ENCODE assay signal across 18 cellular contexts in the genomic region with DNA sequence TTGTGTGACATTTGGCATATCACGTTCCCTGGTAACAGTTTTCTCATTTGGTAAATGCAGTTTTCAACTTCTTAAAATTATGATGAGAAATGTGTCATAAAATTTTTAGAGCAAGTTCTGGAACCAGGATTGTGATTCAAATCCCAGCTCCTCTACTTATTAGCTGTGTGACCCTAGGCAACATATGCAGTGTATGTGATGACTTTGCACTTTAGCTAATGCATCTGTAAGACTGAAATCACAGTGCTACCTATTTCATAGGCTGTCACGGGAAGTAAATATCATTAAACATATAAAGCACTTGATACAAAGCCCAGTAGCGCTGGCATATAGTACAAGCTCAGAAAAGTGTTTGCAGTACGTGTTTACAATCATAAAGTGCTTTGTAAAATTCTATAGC.
A peak's percentile ranks its signal among the peaks of the same experiment; 100 is the strongest.
DNase-seq lines count a peak whose midpoint lies in the region; TF ChIP-seq lines count a peak whose summit lies in the region.
"Had no signal": no experiment of that assay in that cellular context is flagged by ENCODE, and none has a peak within 500 bp of the region (broad histone marks: within the 10 kb centered on the region; RNA-seq: fewer than 3 reads in every experiment).

No MANE protein-coding gene starts in this region.

- H3K4me1 Mint-ChIP-seq in chondrocyte (ENCODE audit: low read depth): no peaks in the 10 kb centered on the region
- H3K4me1 Mint-ChIP-seq: B cell; CD4-positive, CD25-positive, alpha-beta regulatory T cell had no signal

- H3K36me3 Mint-ChIP-seq in chondrocyte (ENCODE audit: low read depth): no peaks in the 10 kb centered on the region
- H3K36me3 Mint-ChIP-seq: CD4-positive, CD25-positive, alpha-beta regulatory T cell; CD8-positive, alpha-beta T cell had no signal

- H3K27me3 Mint-ChIP-seq in chondrocyte (ENCODE audit: low read depth): peaks cover 5% of the 10 kb centered on the region
- H3K27me3 Mint-ChIP-seq: B cell; CD4-positive, CD25-positive, alpha-beta regulatory T cell had no signal

- no peak for TF ChIP-seq CTCF in LNCaP clone FGC (IDR thresholded peaks at IDR 0.05; ENCODE audit: control insufficient read depth, extremely low read depth, insufficient read depth)
- no peak for TF ChIP-seq CTCF in chondrocyte (IDR thresholded peaks at IDR 0.05)

- H3K27ac Mint-ChIP-seq in chondrocyte (ENCODE audit: unreplicated experiment): no peak overlapping the region
- H3K27ac Mint-ChIP-seq: B cell; CD4-positive, CD25-positive, alpha-beta regulatory T cell; CD8-positive, alpha-beta T cell had no signal

- no peaks in the 10 kb centered on the region for H3K9me3 ChIP-seq in endocrine pancreas (ENCODE audit: control insufficient read depth, low read length)
- H3K9me3 ChIP-seq: BLaER1, Caco-2 had no signal

- H3K36me3 ChIP-seq in endocrine pancreas (ENCODE audit: control insufficient read depth, insufficient read depth, low read length): no peaks in the 10 kb centered on the region
- H3K36me3 ChIP-seq: BLaER1 had no signal

- H3K9me3 Mint-ChIP-seq in chondrocyte (ENCODE audit: low read depth): no peaks in the 10 kb centered on the region

- no peak overlapping the region for H3K4me3 Mint-ChIP-seq in chondrocyte (ENCODE audit: unreplicated experiment)
- H3K4me3 Mint-ChIP-seq: B cell; CD4-positive, CD25-positive, alpha-beta regulatory T cell; CD8-positive, alpha-beta T cell had no signal

- H3K27me3 ChIP-seq in endocrine pancreas (ENCODE audit: control insufficient read depth, insufficient read depth, low read length): no peaks in the 10 kb centered on the region
- H3K27me3 ChIP-seq: BLaER1 had no signal

- DNase-seq in DMS153 (lab: John Stamatoyannopoulos, UW) (peak; percentile 28), LNCaP clone FGC (ENCODE audit: low read depth) (peak; percentile 79), NCI-H748 treated with DMSO at 0.1 percent for 48 hours (lab: John Stamatoyannopoulos, UW) (peak; percentile 33), GM19238 (ENCODE audit: insufficient read length, low spot score) (no peak), chondrocyte (ENCODE audit: low spot score) (no peak), GM19240 (ENCODE audit: insufficient read length, low spot score) (no peak)
- no peak for DNase-seq in activated effector memory CD4-positive, alpha-beta T cell treated with anti-CD3 and anti-CD28 coated beads, Interleukin-2, amount 50 U/mL, for 16 hours
- DNase-seq: Caco-2; CD4-positive, CD25-positive, alpha-beta regulatory T cell; CD8-positive, alpha-beta T cell; DMS53; DMS79 treated with DMSO at 0.1 percent for 48 hours; GF-D8; GM23248; H7 had no signal

- H3K4me1 ChIP-seq in endocrine pancreas (ENCODE audit: control insufficient read depth, insufficient read depth, low read length): no peaks in the 10 kb centered on the region
- H3K4me1 ChIP-seq: BLaER1, Caco-2 had no signal

- H3K4me3 ChIP-seq in LNCaP clone FGC (ENCODE audit: low read depth, low read length) (no peak overlapping the region), endocrine pancreas (ENCODE audit: control insufficient read depth, insufficient read depth, low read length) (peak overlapping the region; percentile 4)
- H3K4me3 ChIP-seq: BLaER1, GM23248 had no signal

- no peak overlapping the region for H3K9ac ChIP-seq in endocrine pancreas (ENCODE audit: control insufficient read depth, insufficient read depth, low read length)
- H3K9ac ChIP-seq: BLaER1, GM23248 had no signal

Comparison
In these comparisons a context has a peak if more than half of its experiments do, and no peak if none do; other contexts are left out.
1. DNase-seq: peak in DMS153 (single experiment), LNCaP clone FGC (single experiment) and NCI-H748 treated with DMSO at 0.1 percent for 48 hours (single experiment); none in GM19238 (single experiment), chondrocyte (single experiment), activated effector memory CD4-positive, alpha-beta T cell treated with anti-CD3 and anti-CD28 coated beads, Interleukin-2, amount 50 U/mL, for 16 hours (single experiment) and GM19240 (single experiment).